In the genomic region with DNA sequence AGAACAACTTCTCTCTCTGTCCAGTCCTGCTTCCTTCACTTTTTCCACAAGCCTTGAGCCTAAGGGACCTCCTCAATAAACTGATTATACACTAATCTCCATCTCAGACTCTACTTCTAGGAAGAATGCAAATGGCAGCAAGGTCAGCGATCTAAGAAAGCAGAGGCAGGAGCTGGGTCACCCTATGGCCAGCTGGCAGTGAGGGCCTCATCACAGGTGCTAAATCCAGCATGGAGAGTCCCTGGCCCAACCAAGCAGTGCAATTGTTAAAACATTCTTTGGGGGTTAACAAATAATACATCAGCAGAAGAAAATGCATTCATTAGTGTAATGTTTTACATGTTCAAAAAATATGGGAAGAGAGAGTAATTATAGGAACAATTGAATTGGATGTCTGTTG, we compare ENCODE assay signal across 25 cellular contexts.
"Had no signal": no experiment of that assay in that cellular context is flagged by ENCODE, and none has a peak within 500 bp of the region (broad histone marks: within the 10 kb centered on the region; RNA-seq: fewer than 3 reads in every experiment).

No MANE protein-coding gene starts in this region.

- H2AFZ ChIP-seq: parathyroid adenoma had no signal

- DNase-seq: naive thymus-derived CD8-positive, alpha-beta T cell; nephron progenitor cell; occipital lobe; ovary; posterior cingulate gyrus; psoas muscle; right cardiac atrium; right lobe of liver; sigmoid colon; small intestine; stimulated activated CD4-positive, alpha-beta T cell treated with anti-CD3 and anti-CD28 coated beads, Interleukin-15, amount 100 ng/mL, for 24 hours; stimulated activated CD4-positive, alpha-beta T cell treated with anti-CD3 and anti-CD28 coated beads, Interleukin-2, amount 100 ng/mL, for 24 hours; stimulated activated CD4-positive, alpha-beta T cell treated with anti-CD3 and anti-CD28 coated beads, Interleukin-2, amount 100 ng/mL, for 48 hours; stimulated activated CD4-positive, alpha-beta T cell treated with anti-CD3 and anti-CD28 coated beads, Interleukin-4, amount 100 ng/mL, for 24 hours; stimulated activated naive B cell treated with anti-CD40 and anti-IgM and Interleukin-4, amounts not matched to agents 10 μg/mL and 1 μg/mL and 100 μg/mL, for 72 hours; stimulated activated naive CD4-positive, alpha-beta T cell treated with Interleukin-2 at 50 U/mL for 16 hours; stomach; thyroid gland; trophoblast cell; upper lobe of left lung had no signal

- H3K27ac ChIP-seq: ovary, parathyroid adenoma, psoas muscle, right lobe of liver, sigmoid colon, stomach, thoracic aorta, thyroid gland, tibial nerve, upper lobe of left lung had no signal

- H3K4me3 ChIP-seq: ovary, psoas muscle, right lobe of liver, sigmoid colon, stomach, thoracic aorta, thyroid gland, tibial nerve, upper lobe of left lung had no signal

- H3K9me3 ChIP-seq: ovary, psoas muscle, right lobe of liver, sigmoid colon, stomach, thoracic aorta, thyroid gland, tibial nerve, upper lobe of left lung had no signal

- H3K4me1 ChIP-seq: parathyroid adenoma, psoas muscle, right lobe of liver, sigmoid colon, stomach, upper lobe of left lung had no signal

- H3K36me3 ChIP-seq: ovary, right lobe of liver, sigmoid colon, stomach, thoracic aorta, thyroid gland, tibial nerve, upper lobe of left lung had no signal

- ATAC-seq: naive thymus-derived CD8-positive, alpha-beta T cell; natural killer cell treated with Interleukin-12 subunit alpha and Interleukin-12 subunit beta and Interleukin-15 and Interleukin-18, amount 100 ng/mL, for 72 hours; psoas muscle; right cardiac atrium; right lobe of liver; stimulated activated effector memory CD8-positive, alpha-beta T cell treated with anti-CD3 and anti-CD28 coated beads, Interleukin-12 subunit alpha, Interleukin-12 subunit beta, amount 100 ng/mL, for 72 hours; stimulated activated naive B cell treated with anti-CD40 and anti-IgM and Interleukin-4, amounts not matched to agents 10 μg/mL and 1 μg/mL and 100 μg/mL, for 72 hours had no signal

- H3K9ac ChIP-seq: parathyroid adenoma had no signal

- H3K27me3 ChIP-seq: ovary, right lobe of liver, sigmoid colon, stomach, thyroid gland, tibial nerve, upper lobe of left lung had no signal
